12 cellular contexts compared by ENCODE assay signal in genomic region chr12:79692860-79693605, GRCh38. TPM values are rescaled to one million over a fixed set of nuclear protein-coding genes. Genes with fewer than 3 reads are reported as not detected.
DNase-seq lines count a peak whose midpoint lies in the region; ATAC-seq and TF ChIP-seq lines count a peak whose summit lies in the region.
"Had no signal": no experiment of that assay in that cellular context is flagged by ENCODE, and none has a peak within 500 bp of the region (broad histone marks: within the 10 kb centered on the region; RNA-seq: fewer than 3 reads in every experiment).

No MANE protein-coding gene starts in this region.

- no peaks in the 10 kb centered on the region for H3K9me3 Mint-ChIP-seq in nephron
- H3K9me3 Mint-ChIP-seq: activated CD4-positive, alpha-beta memory T cell treated with anti-CD3 and anti-CD28 coated beads, Interleukin-2, amount 10 ng/mL, durations not matched to agents 7 days and 5 days had no signal

- H3K9me3 ChIP-seq in MG63 = no peaks in the 10 kb centered on the region
- H3K9me3 ChIP-seq: BLaER1 treated with 17β-estradiol and CSF1 and Interleukin-3, amounts not matched to agents 10 nM and 100 nM; left ventricle myocardium inferior; neutrophil had no signal

- H3K36me3 ChIP-seq in MG63 = peaks cover 10% of the 10 kb centered on the region
- H3K36me3 ChIP-seq: BLaER1 treated with 17β-estradiol and CSF1 and Interleukin-3, amounts not matched to agents 10 nM and 100 nM; left ventricle myocardium inferior; neutrophil had no signal

- peak overlapping the region; percentile 86 to 93 (median 92) for H3K4me3 Mint-ChIP-seq in nephron
- H3K4me3 Mint-ChIP-seq: activated CD4-positive, alpha-beta memory T cell treated with anti-CD3 and anti-CD28 coated beads, Interleukin-2, amount 10 ng/mL, durations not matched to agents 7 days and 5 days had no signal

- H3K4me1 Mint-ChIP-seq in nephron = peaks cover 18% of the 10 kb centered on the region

- peaks cover 24% of the 10 kb centered on the region for H3K27me3 Mint-ChIP-seq in nephron (ENCODE audit: low read depth)

- TF ChIP-seq CTCF in AG10803 (conservative IDR thresholded peaks at IDR 0.05; ENCODE audit: low read length) (no peak), coronary artery (IDR thresholded peaks at IDR 0.05) (no peak), nephron (IDR thresholded peaks at IDR 0.05; ENCODE audit: unreplicated experiment in 3 of 3) (no peak)

- DNase-seq in AG10803 (ENCODE audit: low read depth) (peak; percentile 58), MG63 (no peak), coronary artery (ENCODE audit: low spot score) (no peak), ureter (ENCODE audit: low spot score) (no peak), SKM-1 (lab: John Stamatoyannopoulos, UW; ENCODE audit: unreplicated experiment) (no peak)
- DNase-seq: activated CD4-positive, alpha-beta memory T cell treated with anti-CD3 and anti-CD28 coated beads, Interleukin-2, amount 10 ng/mL, durations not matched to agents 7 days and 5 days; left ventricle myocardium inferior had no signal

- no peak for ATAC-seq in GM21737 (IDR thresholded peaks at IDR 0.05; ENCODE audit: unreplicated experiment)
- ATAC-seq in HG02870 (IDR thresholded peaks at IDR 0.05; ENCODE audit: unreplicated experiment) = no peak

- H3K4me3 ChIP-seq in AG10803 (ENCODE audit: low read length) (no peak overlapping the region; the same call in 1 of the 2 replicates), MG63 (peak overlapping the region; percentile 96), coronary artery (peak overlapping the region; percentile 85)
- H3K4me3 ChIP-seq: BLaER1 treated with 17β-estradiol and CSF1 and Interleukin-3, amounts not matched to agents 10 nM and 100 nM; left ventricle myocardium inferior had no signal

- H3K27ac ChIP-seq in coronary artery = no peak overlapping the region
- H3K27ac ChIP-seq: BLaER1 treated with 17β-estradiol and CSF1 and Interleukin-3, amounts not matched to agents 10 nM and 100 nM; left ventricle myocardium inferior; neutrophil had no signal

- no peaks in the 10 kb centered on the region for H3K36me3 Mint-ChIP-seq in nephron (ENCODE audit: low read depth)

- no peaks in the 10 kb centered on the region for H3K27me3 ChIP-seq in MG63

- H3K27ac Mint-ChIP-seq in nephron = peak overlapping the region in 2 of 3 experiments; percentile 10 to 86
- H3K27ac Mint-ChIP-seq: activated CD4-positive, alpha-beta memory T cell treated with anti-CD3 and anti-CD28 coated beads, Interleukin-2, amount 10 ng/mL, durations not matched to agents 7 days and 5 days had no signal

RNA-seq across cellular contexts. Expression of gene PAWR, which starts 2.3 kb away (rescaled TPM):
- total RNA-seq in MG63 (2014; rRNA removed; shearing (Covaris generic); ENCODE audit: low replicate concordance) = 25.5 and 80.3 TPM in 2 replicates
- total RNA-seq in ureter = 94.1 TPM
